In the genomic region with DNA sequence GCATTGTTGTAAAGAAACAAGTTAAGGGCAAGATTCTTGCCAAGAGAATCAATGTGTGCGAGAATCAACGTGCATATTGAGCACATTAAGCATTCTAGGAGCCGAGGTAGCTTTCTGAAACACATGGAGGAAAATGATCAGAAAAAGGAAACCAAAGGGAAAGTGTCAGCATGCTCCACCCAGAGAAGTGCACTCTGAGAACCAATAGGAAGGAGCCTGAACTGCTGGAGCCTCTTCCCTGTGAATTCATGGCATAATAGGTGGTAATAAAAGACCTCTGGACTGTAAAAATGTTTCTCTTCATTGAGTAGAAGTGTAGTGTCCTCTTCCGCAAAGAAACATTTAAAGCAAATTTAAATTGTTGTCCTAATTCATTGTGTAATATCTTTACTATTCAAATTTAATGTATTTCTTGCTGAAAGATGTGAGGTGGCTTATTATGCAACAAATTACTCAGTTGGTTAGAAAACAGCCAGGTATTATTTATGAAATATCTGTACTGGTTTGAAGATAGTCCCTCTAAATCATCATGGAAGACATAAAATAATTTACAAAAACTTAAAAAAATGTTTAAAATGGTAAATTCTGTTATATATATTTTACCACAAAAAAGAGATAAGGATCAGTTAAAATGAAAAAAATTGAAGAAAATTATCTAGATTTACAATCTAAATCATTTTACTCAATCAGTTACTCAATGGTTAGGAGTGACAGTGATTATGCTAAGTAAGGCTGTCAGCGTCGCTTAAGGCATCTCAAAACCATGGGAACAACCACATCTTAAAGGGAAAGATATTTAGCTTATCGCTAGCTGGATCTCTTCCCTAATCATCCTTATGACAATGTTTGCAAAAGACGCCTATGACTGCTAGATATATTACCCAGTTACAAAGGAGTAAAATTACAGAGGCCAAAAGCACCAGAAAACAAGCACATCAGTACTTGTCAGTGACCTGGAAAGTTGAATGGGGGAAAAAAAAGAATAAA, we compare ENCODE assay signal across 20 cellular contexts.
"Had no signal": no experiment of that assay in that cellular context is flagged by ENCODE, and none has a peak within 500 bp of the region (broad histone marks: within the 10 kb centered on the region; RNA-seq: fewer than 3 reads in every experiment).

No MANE protein-coding gene starts in this region.

- DNase-seq: dermis blood vessel endothelial cell; foreskin melanocyte; head of caudate nucleus; kidney; left cardiac atrium; left ventricle myocardium superior; mesendoderm; naive thymus-derived CD4-positive, alpha-beta T cell; nephron progenitor cell; posterior cingulate gyrus; spleen; stimulated activated CD4-positive, alpha-beta T cell treated with anti-CD3 and anti-CD28 coated beads, Interleukin-15, amount 100 ng/mL, for 24 hours; stimulated activated CD4-positive, alpha-beta T cell treated with anti-CD3 and anti-CD28 coated beads, Interleukin-1b, Interleukin-23, amount 100 ng/mL, for 48 hours; stimulated activated CD4-positive, alpha-beta T cell treated with anti-CD3 and anti-CD28 coated beads, Interleukin-4, amount 100 ng/mL, for 24 hours; tibial artery had no signal

- H3K4me3 Mint-ChIP-seq: naive thymus-derived CD4-positive, alpha-beta T cell; nephron progenitor cell; stimulated activated memory B cell treated with anti-CD40 and anti-IgM and Interleukin-4, amounts not matched to agents 10 μg/mL and 1 μg/mL and 100 μg/mL, for 72 hours; stimulated activated naive CD8-positive, alpha-beta T cell treated with anti-CD3 and anti-CD28 coated beads, Interleukin-15, Interleukin-2, amounts not matched to agents 100 ng/mL and 50 ng/mL, for 24 hours had no signal

- H3K79me2 ChIP-seq: hepatocyte had no signal

- H3K27me3 ChIP-seq: hepatocyte, neutrophil, spleen, tibial artery had no signal

- H3K27ac ChIP-seq: hepatocyte, neutrophil, spleen, tibial artery had no signal

- H3K4me2 ChIP-seq: hepatocyte had no signal

- H3K4me1 ChIP-seq: spleen, tibial artery had no signal

- FAIRE-seq: kidney had no signal

- H3K27ac Mint-ChIP-seq: stimulated activated memory B cell treated with anti-CD40 and anti-IgM and Interleukin-4, amounts not matched to agents 10 μg/mL and 1 μg/mL and 100 μg/mL, for 72 hours; stimulated activated naive CD8-positive, alpha-beta T cell treated with anti-CD3 and anti-CD28 coated beads, Interleukin-15, Interleukin-2, amounts not matched to agents 100 ng/mL and 50 ng/mL, for 24 hours had no signal

- H3K9me3 Mint-ChIP-seq: nephron progenitor cell; stimulated activated memory B cell treated with anti-CD40 and anti-IgM and Interleukin-4, amounts not matched to agents 10 μg/mL and 1 μg/mL and 100 μg/mL, for 72 hours; stimulated activated naive CD8-positive, alpha-beta T cell treated with anti-CD3 and anti-CD28 coated beads, Interleukin-15, Interleukin-2, amounts not matched to agents 100 ng/mL and 50 ng/mL, for 24 hours had no signal

- ATAC-seq: left cardiac atrium; left ventricle myocardium superior; naive thymus-derived CD4-positive, alpha-beta T cell; sciatic nerve; stimulated activated memory B cell treated with anti-CD40 and anti-IgM and Interleukin-4, amounts not matched to agents 10 μg/mL and 1 μg/mL and 100 μg/mL, for 72 hours had no signal

- H3K27me3 Mint-ChIP-seq: naive thymus-derived CD4-positive, alpha-beta T cell; stimulated activated memory B cell treated with anti-CD40 and anti-IgM and Interleukin-4, amounts not matched to agents 10 μg/mL and 1 μg/mL and 100 μg/mL, for 72 hours; stimulated activated naive CD8-positive, alpha-beta T cell treated with anti-CD3 and anti-CD28 coated beads, Interleukin-15, Interleukin-2, amounts not matched to agents 100 ng/mL and 50 ng/mL, for 24 hours had no signal

- H2AFZ ChIP-seq: hepatocyte had no signal

- H3K4me1 Mint-ChIP-seq: nephron progenitor cell had no signal

- H3K4me3 ChIP-seq: hepatocyte, spleen, tibial artery had no signal

- H3K9me3 ChIP-seq: neutrophil, spleen, tibial artery had no signal
